Comparison of ENCODE assay signal across 10 cellular contexts in the genomic region with DNA sequence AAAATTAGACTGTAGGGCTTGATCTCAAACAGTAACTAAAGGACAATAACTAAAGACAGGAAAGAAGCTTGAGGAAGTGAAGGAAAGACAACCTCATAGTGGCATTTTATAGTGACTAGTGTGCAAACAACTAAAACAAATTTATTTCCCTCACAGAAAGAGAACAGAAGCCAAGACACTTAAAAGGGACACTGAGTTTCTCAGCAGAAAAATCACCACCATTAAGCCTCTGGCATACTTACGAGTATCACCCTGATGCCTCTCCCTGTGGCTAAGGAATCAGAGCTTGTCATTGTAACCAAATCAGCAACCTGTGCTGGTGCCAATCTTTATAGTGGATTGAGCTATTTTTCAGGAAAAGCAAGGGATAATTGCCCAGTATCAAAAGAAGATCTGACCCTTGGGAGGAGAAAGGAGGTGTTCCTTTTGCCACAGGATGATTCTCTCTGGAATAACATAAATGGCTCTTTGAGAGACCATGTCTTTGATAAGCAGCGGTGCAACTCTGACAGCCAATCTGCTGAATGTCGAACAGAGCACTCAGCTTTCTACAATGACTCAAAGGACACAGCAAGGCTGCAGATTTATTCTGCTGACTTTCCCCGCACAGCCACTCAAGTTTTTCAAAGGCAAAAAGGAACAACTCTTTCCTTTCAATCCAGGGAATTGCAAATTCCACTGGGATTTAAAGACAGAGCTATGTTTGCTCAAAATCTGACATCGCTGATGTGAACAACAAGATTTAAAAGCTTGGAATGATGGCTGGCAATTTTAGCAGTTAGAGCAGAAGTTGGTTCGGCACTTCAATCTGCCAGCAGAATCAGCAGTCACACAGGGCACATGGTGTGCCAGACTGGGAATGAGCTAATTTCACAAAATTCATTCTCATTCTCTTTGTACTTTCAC. TPM values are rescaled to one million over a fixed set of nuclear protein-coding genes. Genes with fewer than 3 reads are reported as not detected.
A peak's percentile ranks its signal among the peaks of the same experiment; 100 is the strongest.
DNase-seq lines count a peak whose midpoint lies in the region; ATAC-seq and TF ChIP-seq lines count a peak whose summit lies in the region.
"Had no signal": no experiment of that assay in that cellular context is flagged by ENCODE, and none has a peak within 500 bp of the region (broad histone marks: within the 10 kb centered on the region; RNA-seq: fewer than 3 reads in every experiment).

No MANE protein-coding gene starts in this region.

- CTCF ChIA-PET in mammary epithelial cell (lab: Charles Lee; ENCODE audit: low non-redundant PET): interaction anchor here (0.6 kb wide), 1 partner anchor 16 kb away, joined by 5 read pairs; no protein-coding TSS in a partner anchor

- 37% methylated on average over 6 of the region's 6 CpGs for WGBS in mammary epithelial cell (ENCODE audit: low coverage, missing lambda C conversion rate)
- WGBS in spleen, 5 donors: 67 to 78% (median 76%) methylated on average over 6 of the region's 6 CpGs

- peak overlapping the region; percentile 22 for H3K4me2 ChIP-seq in mammary epithelial cell (ENCODE audit: insufficient read depth, low read depth, low read length)

- H3K79me2 ChIP-seq in mammary epithelial cell (ENCODE audit: insufficient read depth, low read length): peaks cover 32% of the 10 kb centered on the region

- H3K27me3 ChIP-seq in mammary epithelial cell (ENCODE audit: insufficient read depth, low read length) (no peaks in the 10 kb centered on the region), left lung (no peaks in the 10 kb centered on the region), spleen (replicated peaks in 1 of 7) (no peaks in the 10 kb centered on the region)
- H3K27me3 ChIP-seq: upper lobe of left lung had no signal

- H3K4me3 ChIP-seq in mammary epithelial cell (replicated peaks in 1 of 3; ENCODE audit: insufficient read depth in 1 of 3, low read depth in 2 of 3, low read length in 3 of 3): no peak overlapping the region
- H3K4me3 ChIP-seq in left lung: no peak overlapping the region
- H3K4me3 ChIP-seq in spleen: no peak overlapping the region
- H3K4me3 ChIP-seq: upper lobe of left lung had no signal

- intact Hi-C loops in mammary epithelial cell (cut with micrococcal nuclease): no loop called here
- intact Hi-C loops in left lung (cut with DNase I): no loop called here
- intact Hi-C loops in spleen (cut with DNase I; ENCODE audit: low total_unique reads): no loop called here

- no peak for TF ChIP-seq POLR2A in spleen (IDR thresholded peaks at IDR 0.05)

- in situ Hi-C loops in mammary epithelial cell (cut with MboI; ENCODE audit: low sequenced_read_pairs in 2 of 2): no loop called here

- no peak for TF ChIP-seq CTCF in mammary epithelial cell (conservative IDR thresholded peaks at IDR 0.05 in 1 of 2, IDR thresholded peaks at IDR 0.05 in 1 of 2; ENCODE audit: extremely low read depth in 1 of 2, insufficient read depth in 1 of 2, low read depth in 1 of 2, low read length in 2 of 2)
- TF ChIP-seq CTCF in left lung (IDR thresholded peaks at IDR 0.05): no peak
- no peak for TF ChIP-seq CTCF in spleen (IDR thresholded peaks at IDR 0.05 in 8 of 11, conservative IDR thresholded peaks at IDR 0.05 in 3 of 11)

- H3K9ac ChIP-seq in mammary epithelial cell (ENCODE audit: insufficient read depth, low read length): no peak overlapping the region

- dilution Hi-C loops in mammary epithelial cell (cut with HindIII; ENCODE audit: low sequenced_read_pairs): no loop called here

- no peaks in the 10 kb centered on the region for H4K20me1 ChIP-seq in mammary epithelial cell (ENCODE audit: insufficient read depth, low read length)

- H3K4me1 ChIP-seq in mammary epithelial cell (ENCODE audit: insufficient read depth, low read length): no peaks in the 10 kb centered on the region
- peaks cover 5 to 36% of the 10 kb centered on the region in 2 donors for H3K4me1 ChIP-seq in left lung
- H3K4me1 ChIP-seq in spleen: peaks cover 2 to 56% (median 27%) of the 10 kb centered on the region in 6 donors

- no peaks in the 10 kb centered on the region for H3K9me3 ChIP-seq in mammary epithelial cell (replicated peaks; ENCODE audit: insufficient read depth, low read length)
- H3K9me3 ChIP-seq in left lung: no peaks in the 10 kb centered on the region
- H3K9me3 ChIP-seq in spleen: no peaks in the 10 kb centered on the region
- H3K9me3 ChIP-seq: upper lobe of left lung had no signal

- DNase-seq in NCI-H1694 treated with DMSO at 0.1 percent for 48 hours (lab: John Stamatoyannopoulos, UW) (peak; percentile 67), mammary epithelial cell (no peak), left lung (no peak), spleen (no peak), mucosa of gallbladder (ENCODE audit: low spot score) (no peak), NCI-H1105 (lab: John Stamatoyannopoulos, UW) (no peak)
- no peak for DNase-seq in stimulated activated naive CD4-positive, alpha-beta T cell (lab: John Stamatoyannopoulos, UW)
- DNase-seq: NCI-H345, upper lobe of left lung had no signal

- BruUV-seq in mammary epithelial cell (replicated peaks; lab: Mats Ljungman, UMichigan): no TSS peak

- no peak overlapping the region for H3K27ac ChIP-seq in mammary epithelial cell (ENCODE audit: insufficient read depth, low read depth, low read length)
- H3K27ac ChIP-seq in left lung: peak overlapping the region in 1 of 2 donors; percentile 42
- peak overlapping the region in 5 of 8 donors; percentile 0 to 37 (median 35) for H3K27ac ChIP-seq in spleen

- ATAC-seq in left lung (peak; percentile 60), GM19324 (IDR thresholded peaks at IDR 0.05; ENCODE audit: low FRiP score, unreplicated experiment) (no peak)

- H3K36me3 ChIP-seq in mammary epithelial cell (ENCODE audit: insufficient read depth, low read length) (no peaks in the 10 kb centered on the region), left lung (peaks cover 0 to 6% of the 10 kb centered on the region in 2 donors), spleen (no peaks in the 10 kb centered on the region)
- H3K36me3 ChIP-seq: upper lobe of left lung had no signal

- peak overlapping the region; percentile 6 for H2AFZ ChIP-seq in mammary epithelial cell (ENCODE audit: low read depth, low read length)

RNA-seq across cellular contexts. Expression of a gene that starts 34.6 kb away (rescaled TPM):
- total RNA-seq in mammary epithelial cell (10 to 100 TPM; 11.2 to 26.5 TPM), left lung (10 to 100 TPM; 48.7 to 58.5 TPM), spleen (10 to 100 TPM; 30.0 to 52.8 (median 47.6) TPM), mucosa of gallbladder (53.3 TPM)
- polyA plus RNA-seq in mammary epithelial cell (16.4 TPM), spleen (10 to 100 TPM in 1 of 3 donors, 1 to 10 TPM in 2; 6.5 to 12.1 (median 8.5) TPM)
- polyA minus RNA-seq in mammary epithelial cell: 68.1 TPM
